Comparison of ENCODE assay signal across 24 cellular contexts in the genomic region with DNA sequence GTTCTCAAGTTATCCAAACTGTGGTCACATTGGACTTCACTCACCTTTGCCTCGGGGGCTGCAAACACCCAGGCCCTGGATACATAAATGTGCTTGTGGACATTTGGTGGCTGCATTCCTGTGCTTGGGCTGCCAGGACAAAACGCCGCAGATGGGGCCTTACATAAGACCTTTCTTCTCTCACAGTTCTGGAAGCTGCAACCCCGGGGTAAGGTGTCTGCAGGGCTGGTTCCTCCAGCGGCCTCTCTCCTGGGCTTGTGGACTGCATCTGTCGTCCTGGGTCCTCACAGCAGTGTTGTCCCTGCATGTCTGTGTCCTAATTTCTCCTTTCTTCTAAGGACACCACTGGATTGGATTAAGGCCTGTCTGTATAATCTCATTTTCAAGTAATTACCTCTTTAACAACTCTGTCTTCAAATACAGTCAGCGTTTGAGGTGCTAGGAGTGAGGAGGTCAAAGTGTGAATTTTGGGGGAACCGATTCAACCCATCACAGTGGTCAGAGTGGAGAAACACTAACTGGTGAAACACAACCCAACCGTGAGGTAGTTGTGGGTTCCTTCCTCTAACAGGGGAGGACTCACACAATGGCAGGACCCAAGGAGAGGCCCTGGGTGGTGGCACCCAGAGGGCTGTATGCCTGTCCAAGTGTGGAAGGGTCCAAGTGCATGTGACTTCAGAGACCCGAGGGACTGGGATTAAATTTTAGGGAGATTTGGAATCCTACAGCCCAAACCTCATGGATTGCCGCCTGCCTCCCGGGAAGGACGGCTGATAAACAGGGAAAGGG.
"Had no signal": no experiment of that assay in that cellular context is flagged by ENCODE, and none has a peak within 500 bp of the region (broad histone marks: within the 10 kb centered on the region; RNA-seq: fewer than 3 reads in every experiment).

No MANE protein-coding gene starts in this region.

- H3K4me3 ChIP-seq: coronary artery, esophagus squamous epithelium, hepatocyte, left lung, sigmoid colon, stomach, testis, tibial artery had no signal

- ATAC-seq: left cardiac atrium; left lung; naive thymus-derived CD4-positive, alpha-beta T cell; right cardiac atrium; stimulated activated effector memory CD8-positive, alpha-beta T cell treated with anti-CD3 and anti-CD28 coated beads, Interleukin-12 subunit alpha, Interleukin-12 subunit beta, amount 100 ng/mL, for 72 hours had no signal

- H3K4me1 ChIP-seq: esophagus squamous epithelium, left lung, parathyroid adenoma, stomach, testis, tibial artery had no signal

- H3K4me1 Mint-ChIP-seq: naive thymus-derived CD4-positive, alpha-beta T cell; stimulated activated effector memory CD8-positive, alpha-beta T cell treated with anti-CD3 and anti-CD28 coated beads, Interleukin-12 subunit alpha, Interleukin-12 subunit beta, amount 100 ng/mL, for 72 hours had no signal

- H3K27me3 ChIP-seq: hepatocyte, sigmoid colon, testis, tibial artery had no signal

- H3K9me3 ChIP-seq: esophagus squamous epithelium, sigmoid colon, stomach, testis, tibial artery had no signal

- H3K4me3 Mint-ChIP-seq: naive thymus-derived CD4-positive, alpha-beta T cell; nephron progenitor cell; stimulated activated effector memory CD8-positive, alpha-beta T cell treated with anti-CD3 and anti-CD28 coated beads, Interleukin-12 subunit alpha, Interleukin-12 subunit beta, amount 100 ng/mL, for 72 hours; type B pancreatic cell had no signal

- H3K36me3 Mint-ChIP-seq: naive thymus-derived CD4-positive, alpha-beta T cell; stimulated activated effector memory CD8-positive, alpha-beta T cell treated with anti-CD3 and anti-CD28 coated beads, Interleukin-12 subunit alpha, Interleukin-12 subunit beta, amount 100 ng/mL, for 72 hours; type B pancreatic cell had no signal

- H3K27ac ChIP-seq: coronary artery, esophagus squamous epithelium, hepatocyte, left lung, parathyroid adenoma, sigmoid colon, stomach, testis, tibial artery had no signal

- DNase-seq: dermis blood vessel endothelial cell; effector memory CD4-positive, alpha-beta T cell; esophagus squamous epithelium; foreskin melanocyte; left cardiac atrium; left lung; mesenchymal stem cell; midbrain; naive thymus-derived CD4-positive, alpha-beta T cell; nephron progenitor cell; right cardiac atrium; sigmoid colon; stimulated activated CD4-positive, alpha-beta T cell treated with anti-CD3 and anti-CD28 coated beads, Interleukin-2, amount 100 ng/mL, for 24 hours; stimulated activated CD4-positive, alpha-beta T cell treated with anti-CD3 and anti-CD28 coated beads, Interleukin-4, amount 100 ng/mL, for 24 hours; stimulated activated naive CD4-positive, alpha-beta T cell treated with Interleukin-2 at 50 U/mL for 16 hours; stomach; testis; tibial artery had no signal

- H3K27ac Mint-ChIP-seq: naive thymus-derived CD4-positive, alpha-beta T cell; progenitor cell of endocrine pancreas; stimulated activated effector memory CD8-positive, alpha-beta T cell treated with anti-CD3 and anti-CD28 coated beads, Interleukin-12 subunit alpha, Interleukin-12 subunit beta, amount 100 ng/mL, for 72 hours had no signal

- H3K9me3 Mint-ChIP-seq: nephron progenitor cell, type B pancreatic cell had no signal

- H3K36me3 ChIP-seq: esophagus squamous epithelium, left lung, sigmoid colon, stomach, tibial artery had no signal
